ENCODE assay signal across 9 cellular contexts in the genomic region with DNA sequence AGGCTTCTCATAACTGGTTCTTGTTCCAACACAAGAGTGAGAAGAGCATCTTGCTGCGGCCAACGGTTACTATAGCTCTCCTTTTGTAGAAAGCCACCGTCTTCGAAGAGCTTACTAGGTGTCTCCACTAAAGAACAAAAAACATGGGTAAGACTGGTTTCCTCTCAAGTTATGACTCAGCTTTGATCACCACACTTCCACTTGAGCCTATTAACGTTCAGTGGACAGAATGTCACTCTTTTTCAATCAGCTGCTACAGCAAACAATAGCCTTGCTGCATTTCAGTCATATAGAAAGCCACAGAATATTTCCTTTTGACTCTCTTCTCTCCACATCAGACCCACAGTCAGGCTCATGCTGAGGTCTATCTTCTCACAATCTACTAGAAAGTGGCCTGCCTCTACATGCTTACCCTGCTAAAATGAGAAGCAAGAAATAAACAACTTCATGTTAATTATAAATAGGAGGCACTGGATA.
DNase-seq lines count a peak whose midpoint lies in the region; ATAC-seq, FAIRE-seq and TF ChIP-seq lines count a peak whose summit lies in the region.
"Had no signal": no experiment of that assay in that cellular context is flagged by ENCODE, and none has a peak within 500 bp of the region (broad histone marks: within the 10 kb centered on the region; RNA-seq: fewer than 3 reads in every experiment).

No MANE protein-coding gene starts in this region.

- intact Hi-C loops in mammary epithelial cell (cut with micrococcal nuclease) (no loop called here), cardiac septum (cut with DNase I) (no loop called here)

- TF ChIP-seq POLR2A in GM12891 (IDR thresholded peaks at IDR 0.05; ENCODE audit: low read depth, low read length): no peak

- H3K36me3 ChIP-seq in mammary epithelial cell (ENCODE audit: insufficient read depth, low read length) (no peaks in the 10 kb centered on the region), neural progenitor cell (no peaks in the 10 kb centered on the region), brain microvascular endothelial cell (replicated peaks) (no peaks in the 10 kb centered on the region)

- no TSS peak for BruUV-seq in mammary epithelial cell (replicated peaks; lab: Mats Ljungman, UMichigan)

- H3K27ac Mint-ChIP-seq in neural progenitor cell (no peak overlapping the region), HFFc6 (no peak overlapping the region)

- no peaks in the 10 kb centered on the region for H3K9me3 Mint-ChIP-seq in neural progenitor cell
- no peaks in the 10 kb centered on the region for H3K9me3 Mint-ChIP-seq in HFFc6

- H3K27me3 ChIP-seq in mammary epithelial cell (ENCODE audit: insufficient read depth, low read length): no peaks in the 10 kb centered on the region
- H3K27me3 ChIP-seq in neural progenitor cell: no peaks in the 10 kb centered on the region
- no peaks in the 10 kb centered on the region for H3K27me3 ChIP-seq in brain microvascular endothelial cell (replicated peaks)

- ATAC-seq in GM21360 (IDR thresholded peaks at IDR 0.05; ENCODE audit: unreplicated experiment): peak; percentile 89
- ATAC-seq in HG03558 (IDR thresholded peaks at IDR 0.05; ENCODE audit: extremely low read depth, unreplicated experiment): peak; percentile 80

- 68% methylated on average over 4 of the region's 5 CpGs for WGBS in mammary epithelial cell (ENCODE audit: low coverage, missing lambda C conversion rate)

- H2AFZ ChIP-seq in mammary epithelial cell (ENCODE audit: low read depth, low read length) (peak overlapping the region; percentile 28), neural progenitor cell (replicated peaks) (no peak overlapping the region)

- no peaks in the 10 kb centered on the region for H3K9me3 ChIP-seq in mammary epithelial cell (replicated peaks; ENCODE audit: insufficient read depth, low read length)
- H3K9me3 ChIP-seq in neural progenitor cell (ENCODE audit: low read depth): no peaks in the 10 kb centered on the region

- H3K4me3 ChIP-seq in mammary epithelial cell (replicated peaks in 1 of 3; ENCODE audit: insufficient read depth in 1 of 3, low read depth in 2 of 3, low read length in 3 of 3) (no peak overlapping the region), neural progenitor cell (no peak overlapping the region), brain microvascular endothelial cell (ENCODE audit: low read depth, low read length) (no peak overlapping the region)

- H3K27me3 Mint-ChIP-seq in neural progenitor cell (ENCODE audit: insufficient read depth, low read depth): peaks cover 5% of the 10 kb centered on the region
- no peaks in the 10 kb centered on the region; the same call in 1 of the 2 replicates for H3K27me3 Mint-ChIP-seq in HFFc6 (ENCODE audit: insufficient read depth)

- dilution Hi-C loops in mammary epithelial cell (cut with HindIII; ENCODE audit: low sequenced_read_pairs): no loop called here

- TF ChIP-seq CTCF in mammary epithelial cell (conservative IDR thresholded peaks at IDR 0.05 in 1 of 2, IDR thresholded peaks at IDR 0.05 in 1 of 2; ENCODE audit: extremely low read depth in 1 of 2, insufficient read depth in 1 of 2, low read depth in 1 of 2, low read length in 2 of 2) (no peak), neural progenitor cell (IDR thresholded peaks at IDR 0.05) (no peak), brain microvascular endothelial cell (IDR thresholded peaks at IDR 0.05; ENCODE audit: low read depth, low read length, missing control alignments) (no peak), HFFc6 (IDR thresholded peaks at IDR 0.05) (no peak)

- H3K4me2 ChIP-seq in mammary epithelial cell (ENCODE audit: insufficient read depth, low read depth, low read length): peak overlapping the region; percentile 1
- no peak overlapping the region for H3K4me2 ChIP-seq in neural progenitor cell

- H3K4me1 ChIP-seq in mammary epithelial cell (ENCODE audit: insufficient read depth, low read length): peaks cover 11% of the 10 kb centered on the region
- H3K4me1 ChIP-seq in neural progenitor cell: peaks cover 12% of the 10 kb centered on the region

- H4K20me1 ChIP-seq in mammary epithelial cell (ENCODE audit: insufficient read depth, low read length) (no peaks in the 10 kb centered on the region), neural progenitor cell (ENCODE audit: low read depth) (no peaks in the 10 kb centered on the region)

- H3K4me1 Mint-ChIP-seq in neural progenitor cell (peaks cover 4% of the 10 kb centered on the region), HFFc6 (ENCODE audit: low read depth) (peaks cover 6% of the 10 kb centered on the region; the same call in 1 of the 2 replicates)

- no peaks in the 10 kb centered on the region for H3K79me2 ChIP-seq in mammary epithelial cell (ENCODE audit: insufficient read depth, low read length)
- H3K79me2 ChIP-seq in neural progenitor cell (ENCODE audit: low read depth): no peaks in the 10 kb centered on the region

- peaks cover 5% of the 10 kb centered on the region for H3F3A ChIP-seq in neural progenitor cell (ENCODE audit: low read depth)

- no peak overlapping the region for H3K4me3 Mint-ChIP-seq in neural progenitor cell
- H3K4me3 Mint-ChIP-seq in HFFc6: no peak overlapping the region

- peak; percentile 94 for FAIRE-seq in GM12891 (lab: Jason Lieb, UNC)
- FAIRE-seq: endometrium had no signal

- H3K27ac ChIP-seq in mammary epithelial cell (ENCODE audit: insufficient read depth, low read depth, low read length) (no peak overlapping the region), neural progenitor cell (no peak overlapping the region), brain microvascular endothelial cell (no peak overlapping the region)

- CTCF ChIA-PET in mammary epithelial cell (lab: Charles Lee; ENCODE audit: low non-redundant PET): no interaction called here

- in situ Hi-C loops in mammary epithelial cell (cut with MboI; ENCODE audit: low sequenced_read_pairs in 2 of 2) (no loop called here), brain microvascular endothelial cell (cut with HindIII; ENCODE audit: low pct_ligation_motif_present, low sequenced_read_pairs) (no loop called here)

- DNase-seq in GM12891 (ENCODE audit: insufficient read length, low spot score) (peak; percentile 13), mammary epithelial cell (peak; percentile 68), neural progenitor cell (ENCODE audit: low spot score) (no peak), brain microvascular endothelial cell (no peak), HFFc6 (no peak), cardiac septum (ENCODE audit: low spot score) (no peak)

- no peak overlapping the region for H3K9ac ChIP-seq in mammary epithelial cell (ENCODE audit: insufficient read depth, low read length)
- H3K9ac ChIP-seq in neural progenitor cell: no peak overlapping the region

- no peaks in the 10 kb centered on the region for H3K36me3 Mint-ChIP-seq in neural progenitor cell
- no peaks in the 10 kb centered on the region for H3K36me3 Mint-ChIP-seq in HFFc6 (ENCODE audit: low read depth)

TF ChIP-seq in GM12891, 5 proteins besides CTCF, POLR2A, EP300 and RAD21:
- TF ChIP-seq SPI1 (IDR thresholded peaks at IDR 0.05; ENCODE audit: low read depth, low read length) (peak; percentile 74), TAF1 (IDR thresholded peaks at IDR 0.05; ENCODE audit: low read depth, low read length) (no peak), PAX5 (IDR thresholded peaks at IDR 0.05; ENCODE audit: insufficient read depth, low read length, severe bottlenecking) (no peak), POLR2AphosphoS5 (IDR thresholded peaks at IDR 0.05; ENCODE audit: low read depth, low read length) (no peak), POU2F2 (IDR thresholded peaks at IDR 0.05; ENCODE audit: low read depth, low read length) (peak; percentile 79; the same call in 1 of the 2 replicates)

Comparison
In these comparisons a context has a peak if more than half of its experiments do, and no peak if none do; other contexts are left out.
1. DNase-seq: peak in GM12891 (single experiment) and mammary epithelial cell (single experiment); none in neural progenitor cell (single experiment), brain microvascular endothelial cell (single experiment), HFFc6 (single experiment) and cardiac septum (single experiment).